In genomic region chr14:104135121-104135903, GRCh38 we compare ENCODE assay signal across 1 cellular context.
A peak's percentile ranks its signal among the peaks of the same experiment; 100 is the strongest.
TF ChIP-seq lines count a peak whose summit lies in the region.

No MANE protein-coding gene starts in this region.

TF ChIP-seq in H1, 55 proteins besides CTCF, POLR2A, EP300 and RAD21 (continued from another document):
- TF ChIP-seq, protein P1, sequence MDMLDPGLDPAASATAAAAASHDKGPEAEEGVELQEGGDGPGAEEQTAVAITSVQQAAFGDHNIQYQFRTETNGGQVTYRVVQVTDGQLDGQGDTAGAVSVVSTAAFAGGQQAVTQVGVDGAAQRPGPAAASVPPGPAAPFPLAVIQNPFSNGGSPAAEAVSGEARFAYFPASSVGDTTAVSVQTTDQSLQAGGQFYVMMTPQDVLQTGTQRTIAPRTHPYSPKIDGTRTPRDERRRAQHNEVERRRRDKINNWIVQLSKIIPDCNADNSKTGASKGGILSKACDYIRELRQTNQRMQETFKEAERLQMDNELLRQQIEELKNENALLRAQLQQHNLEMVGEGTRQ (IDR thresholded peaks at IDR 0.05; ENCODE audit: low read length) = no peak
- TF ChIP-seq SIX5 (IDR thresholded peaks at IDR 0.05; ENCODE audit: low read depth, low read length) (no peak), SAP30 (IDR thresholded peaks at IDR 0.05; ENCODE audit: insufficient read depth, insufficient replicate concordance, low read length) (no peak), NRF1 (IDR thresholded peaks at IDR 0.05; ENCODE audit: low read depth, low read length) (no peak), SRF (IDR thresholded peaks at IDR 0.05; ENCODE audit: low read depth, low read length) (no peak), BRCA1 (IDR thresholded peaks at IDR 0.05; ENCODE audit: low read depth, low read length) (no peak), BCL11A (IDR thresholded peaks at IDR 0.05; ENCODE audit: low read depth in 2 of 2, low read length in 2 of 2) (no peak), ASH2L (IDR thresholded peaks at IDR 0.05; ENCODE audit: low read length) (peak; percentile 3)
